29 cellular contexts compared by ENCODE assay signal in genomic region chr14:36726128-36726527, GRCh38.
"Had no signal": no experiment of that assay in that cellular context is flagged by ENCODE, and none has a peak within 500 bp of the region (broad histone marks: within the 10 kb centered on the region; RNA-seq: fewer than 3 reads in every experiment).

No MANE protein-coding gene starts in this region.

- H3K27ac ChIP-seq: KMS-11, PC-9, RWPE1, SJSA1 had no signal

- H2AFZ ChIP-seq: PC-9 had no signal

- H3K9me3 ChIP-seq: MG63, SJSA1, SK-N-SH had no signal

- ATAC-seq: Panc1, Right ventricle myocardium inferior had no signal

- H3K4me3 ChIP-seq: MG63, PC-9, SJSA1 had no signal

- H3K4me1 ChIP-seq: SJSA1 had no signal

- H3K9ac ChIP-seq: KMS-11, SK-N-SH had no signal

- H3K36me3 ChIP-seq: MG63, SJSA1 had no signal

- H3K27me3 ChIP-seq: MG63, SJSA1 had no signal

- H3K4me2 ChIP-seq: KMS-11, PC-9, SK-N-SH had no signal

- DNase-seq: Kasumi-1, KBM-7, MG63, NCI-H1048, NCI-H1105, NCI-H1417 treated with DMSO at 0.1 percent for 48 hours, NCI-H1436 treated with DMSO at 0.1 percent for 48 hours, NCI-H1694 treated with DMSO at 0.1 percent for 48 hours, NCI-H187 treated with DMSO at 0.1 percent for 48 hours, NCI-H2029, NCI-H2081, NCI-H2171 treated with DMSO at 0.1 percent for 48 hours, NCI-H2227 treated with DMSO at 0.1 percent for 48 hours, NCI-H345, NCI-H446, NCI-H510A treated with DMSO at 0.1 percent for 48 hours, NCI-H524 treated with DMSO at 0.1 percent for 48 hours, NCI-H526 treated with DMSO at 0.1 percent for 48 hours, NCI-H774, PC-9, SHP77, SK-N-SH, SW 1271, T-helper 1 cell had no signal
